In the genomic region with DNA sequence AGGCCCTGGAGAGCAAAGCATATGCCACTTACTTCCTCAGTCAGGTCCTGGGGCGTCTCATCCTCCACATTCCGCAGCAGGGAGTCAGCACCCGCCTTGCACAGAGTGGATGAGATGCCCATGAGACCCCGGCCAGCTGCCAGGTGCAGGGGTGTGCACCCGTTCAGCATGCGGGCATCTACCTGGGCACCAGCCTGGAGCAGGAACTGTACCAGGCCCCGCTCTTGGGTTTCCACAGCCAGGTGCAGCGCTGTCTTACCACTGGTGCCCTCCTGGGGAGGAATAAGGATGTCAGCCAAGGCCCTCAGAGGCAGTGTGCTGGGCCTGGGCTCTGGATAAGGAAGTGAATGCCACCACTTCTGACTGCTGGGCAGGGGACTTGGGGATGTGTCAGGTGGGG, we compare ENCODE assay signal across 18 cellular contexts. TPM values are rescaled to one million over a fixed set of nuclear protein-coding genes. Genes with fewer than 3 reads are reported as not detected.
DNase-seq lines count a peak whose midpoint lies in the region; ATAC-seq, FAIRE-seq and TF ChIP-seq lines count a peak whose summit lies in the region.
"Had no signal": no experiment of that assay in that cellular context is flagged by ENCODE, and none has a peak within 500 bp of the region (broad histone marks: within the 10 kb centered on the region; RNA-seq: fewer than 3 reads in every experiment).

No MANE protein-coding gene starts in this region.

- H3K27ac ChIP-seq in BLaER1 treated with 17β-estradiol and CSF1 and Interleukin-3, amounts not matched to agents 10 nM and 100 nM = 0 out of 22 replicates have a peak overlapping the region, but pooled peaks of 1 of the 11 experiments have one; percentile 9
- no peak overlapping the region for H3K27ac ChIP-seq in neuronal stem cell (replicated peaks; ENCODE audit: low read length)

- no peak overlapping the region for H2BK15ac ChIP-seq in neuronal stem cell (ENCODE audit: low read length)

- H2BK120ac ChIP-seq in neuronal stem cell (ENCODE audit: low read depth, low read length) = no peak overlapping the region

- ATAC-seq in activated B cell treated with CpG ODN at 0.5 μM for 24 hours (ENCODE audit: low read depth) (no peak), left ventricle myocardium superior (no peak)

- intact Hi-C loops in activated B cell treated with CpG ODN at 0.5 μM for 24 hours (cut with micrococcal nuclease) = loop anchor here (5.0 to 10.0 kb wide), 5 partner anchors 545 to 1695 kb away; a partner anchor contains a TSS
- intact Hi-C loops in left ventricle myocardium superior (cut with micrococcal nuclease) = loop anchor here (10.0 kb wide), 1 partner anchor 55 kb away; a partner anchor contains a TSS

- H2AFZ ChIP-seq in neuronal stem cell (ENCODE audit: low read length) = no peak overlapping the region

- H3K4ac ChIP-seq in neuronal stem cell (ENCODE audit: low read length) = no peak overlapping the region

- H3K4me1 Mint-ChIP-seq in activated B cell treated with CpG ODN at 0.5 μM for 24 hours (peaks cover 82% of the 10 kb centered on the region), progenitor cell of endocrine pancreas (ENCODE audit: low read depth) (peaks cover 34% of the 10 kb centered on the region)

- H4K91ac ChIP-seq in neuronal stem cell (ENCODE audit: low read depth, low read length, poor library complexity) = no peak overlapping the region

- H4K8ac ChIP-seq in neuronal stem cell (ENCODE audit: low read depth, low read length) = no peak overlapping the region

- H3K23ac ChIP-seq in neuronal stem cell (ENCODE audit: low read depth, low read length, poor library complexity) = peak overlapping the region; percentile 14

- no peak for DNase-seq in GM12891 (ENCODE audit: insufficient read length, low spot score)
- DNase-seq in activated B cell treated with CpG ODN at 0.5 μM for 24 hours = no peak
- no peak for DNase-seq in neuronal stem cell (ENCODE audit: low spot score)
- no peak for DNase-seq in left ventricle myocardium superior
- DNase-seq in progenitor cell of endocrine pancreas (ENCODE audit: low spot score, unreplicated experiment) = no peak
- no peak for DNase-seq in SW 1271 (lab: John Stamatoyannopoulos, UW)
- DNase-seq: ACHN, GF-D8, HCEC 1CT, KBM-7, NCI-H1092, NCI-H1694, NCI-H2107, NCI-H446 had no signal

- no peak overlapping the region; a peak in 1 of 20 replicates for H3K4me3 ChIP-seq in BLaER1 treated with 17β-estradiol and CSF1 and Interleukin-3, amounts not matched to agents 10 nM and 100 nM
- H3K4me3 ChIP-seq in neuronal stem cell (ENCODE audit: low read length in 2 of 2) = no peak overlapping the region

- H2BK5ac ChIP-seq in neuronal stem cell (ENCODE audit: low read length) = no peak overlapping the region

- CTCF ChIA-PET in activated B cell treated with CpG ODN at 0.5 μM for 24 hours (lab: Charles Lee) = no interaction called here

- H4K20me1 ChIP-seq in BLaER1 treated with 17β-estradiol and CSF1 and Interleukin-3, amounts not matched to agents 10 nM and 100 nM = peaks cover 32 to 86% (median 77%) of the 10 kb centered on the region in 11 experiments; a peak in 21 of 22 replicates

- H3K27me3 Mint-ChIP-seq in activated B cell treated with CpG ODN at 0.5 μM for 24 hours (no peaks in the 10 kb centered on the region), progenitor cell of endocrine pancreas (no peaks in the 10 kb centered on the region)

- H3K18ac ChIP-seq in neuronal stem cell (ENCODE audit: low read length) = no peak overlapping the region

- H3K36me3 ChIP-seq in BLaER1 treated with 17β-estradiol and CSF1 and Interleukin-3, amounts not matched to agents 10 nM and 100 nM = peaks cover 41 to 61% (median 51%) of the 10 kb centered on the region in 11 experiments
- H3K36me3 ChIP-seq in neuronal stem cell (replicated peaks in 1 of 2; ENCODE audit: control insufficient read depth in 2 of 2, insufficient read depth in 2 of 2, low read length in 2 of 2) = peaks cover 21 to 61% of the 10 kb centered on the region in 2 donors

- H3K9me3 Mint-ChIP-seq in activated B cell treated with CpG ODN at 0.5 μM for 24 hours (no peaks in the 10 kb centered on the region), progenitor cell of endocrine pancreas (ENCODE audit: low read depth) (no peaks in the 10 kb centered on the region)
- H3K9me3 Mint-ChIP-seq: CD8-positive, alpha-beta memory T cell had no signal

- no peak overlapping the region for H2AK5ac ChIP-seq in neuronal stem cell (ENCODE audit: low read depth, low read length)

- peaks cover 2% of the 10 kb centered on the region for H3K79me1 ChIP-seq in neuronal stem cell (ENCODE audit: low read depth, low read length)

- H3K27me3 ChIP-seq in BLaER1 treated with 17β-estradiol and CSF1 and Interleukin-3, amounts not matched to agents 10 nM and 100 nM = no peaks in the 10 kb centered on the region
- no peaks in the 10 kb centered on the region for H3K27me3 ChIP-seq in neuronal stem cell (ENCODE audit: control insufficient read depth in 3 of 3, insufficient read depth in 3 of 3, low read depth in 1 of 3, low read length in 3 of 3)

- WGBS in neuronal stem cell (ENCODE audit: extremely low coverage in 2 of 2, insufficient read length in 2 of 2, insufficient replicate concordance in 1 of 2), 2 donors = no CpG with 5 or more reads among the region's 8 CpGs

- peak overlapping the region in 7 of 11 experiments; percentile 0 to 100 (median 99); a peak in 7 of 22 replicates for H3K4me2 ChIP-seq in BLaER1 treated with 17β-estradiol and CSF1 and Interleukin-3, amounts not matched to agents 10 nM and 100 nM
- H3K4me2 ChIP-seq in neuronal stem cell (ENCODE audit: insufficient read depth, low read length, poor library complexity, severe bottlenecking) = no peak overlapping the region

- POLR2A ChIA-PET in activated B cell treated with CpG ODN at 0.5 μM for 24 hours (lab: Charles Lee) = interaction anchor here (13.7 kb wide), 1 partner anchor 15 kb away, joined by 549 read pairs; a partner anchor contains a TSS

- no peak for FAIRE-seq in GM12891 (lab: Jason Lieb, UNC)
- FAIRE-seq: HTR-8/SVneo had no signal

- no peaks in the 10 kb centered on the region for H3K9me3 ChIP-seq in BLaER1 treated with 17β-estradiol and CSF1 and Interleukin-3, amounts not matched to agents 10 nM and 100 nM (replicated peaks in 1 of 11)
- no peaks in the 10 kb centered on the region for H3K9me3 ChIP-seq in neuronal stem cell (replicated peaks in 1 of 2; ENCODE audit: control insufficient read depth in 2 of 2, insufficient read depth in 1 of 2, low read depth in 1 of 2, low read length in 2 of 2)

- H3K4me3 Mint-ChIP-seq in activated B cell treated with CpG ODN at 0.5 μM for 24 hours (peak overlapping the region; percentile 100), progenitor cell of endocrine pancreas (ENCODE audit: low read depth) (no peak overlapping the region)

- no peak for TF ChIP-seq POLR2A in GM12891 (IDR thresholded peaks at IDR 0.05; ENCODE audit: low read depth, low read length)

- H3K36me3 Mint-ChIP-seq in activated B cell treated with CpG ODN at 0.5 μM for 24 hours (ENCODE audit: low read depth) (peaks cover 90% of the 10 kb centered on the region), progenitor cell of endocrine pancreas (ENCODE audit: insufficient read depth) (peaks cover 8% of the 10 kb centered on the region)

- H3K27ac Mint-ChIP-seq in activated B cell treated with CpG ODN at 0.5 μM for 24 hours = peak overlapping the region; percentile 99
- H3K27ac Mint-ChIP-seq in progenitor cell of endocrine pancreas = no peak overlapping the region

- peak overlapping the region in 4 of 11 experiments; percentile 9 to 91 (median 12); a peak in 2 of 22 replicates for H3K9ac ChIP-seq in BLaER1 treated with 17β-estradiol and CSF1 and Interleukin-3, amounts not matched to agents 10 nM and 100 nM
- no peak overlapping the region for H3K9ac ChIP-seq in neuronal stem cell (ENCODE audit: low read depth, low read length, poor library complexity)

- no peak overlapping the region for H2BK12ac ChIP-seq in neuronal stem cell (ENCODE audit: low read length)

- no peak overlapping the region for H3K14ac ChIP-seq in neuronal stem cell (ENCODE audit: low read length)

- peaks cover 71 to 79% (median 76%) of the 10 kb centered on the region in 10 experiments for H3K4me1 ChIP-seq in BLaER1 treated with 17β-estradiol and CSF1 and Interleukin-3, amounts not matched to agents 10 nM and 100 nM
- H3K4me1 ChIP-seq in neuronal stem cell (ENCODE audit: control insufficient read depth in 2 of 2, insufficient read depth in 1 of 2, low read depth in 1 of 2, low read length in 2 of 2) = peaks cover 30% of the 10 kb centered on the region in 2 donors

- TF ChIP-seq CTCF in activated B cell treated with CpG ODN at 0.5 μM for 24 hours (IDR thresholded peaks at IDR 0.05) (no peak), progenitor cell of endocrine pancreas (IDR thresholded peaks at IDR 0.05; ENCODE audit: unreplicated experiment) (no peak)

TF ChIP-seq in GM12891, 5 proteins besides CTCF, POLR2A, EP300 and RAD21 (continues in another document):
- TF ChIP-seq POLR2AphosphoS5 (IDR thresholded peaks at IDR 0.05; ENCODE audit: low read depth, low read length) = no peak

RNA-seq across cellular contexts. Expression of a gene that starts 2.7 kb away (rescaled TPM):
- polyA plus RNA-seq in GM12891 (2012; ENCODE audit: low read depth, missing spikeins) = 30.1 TPM
- total RNA-seq in activated B cell treated with CpG ODN at 0.5 μM for 24 hours = 27.0 and 29.1 TPM in 2 replicates
- polyA plus RNA-seq in neuronal stem cell (2013, experiment 1 of 2) = 42.4 TPM
- 41.6 TPM for polyA plus RNA-seq in neuronal stem cell (2013, experiment 2 of 2)
- 20.0 TPM for total RNA-seq in left ventricle myocardium superior
- 45.9 and 50.3 TPM in 2 replicates for total RNA-seq in progenitor cell of endocrine pancreas

RNA-seq across cellular contexts. Expression of a gene that starts 5.3 kb away (rescaled TPM):
- 47.8 TPM for polyA plus RNA-seq in GM12891 (2012; ENCODE audit: low read depth, missing spikeins)
- total RNA-seq in activated B cell treated with CpG ODN at 0.5 μM for 24 hours (94.7 and 99.2 TPM in 2 replicates), left ventricle myocardium superior (3.1 TPM), progenitor cell of endocrine pancreas (7.1 TPM in 2 replicates)
- polyA plus RNA-seq in neuronal stem cell (2013, experiment 1 of 2) = 9.5 TPM
- polyA plus RNA-seq in neuronal stem cell (2013, experiment 2 of 2) = 9.0 TPM

RNA-seq across cellular contexts. Expression of a gene that starts 10.2 kb away (rescaled TPM):
- 0.26 TPM for polyA plus RNA-seq in GM12891 (2012; ENCODE audit: low read depth, missing spikeins)
- total RNA-seq in activated B cell treated with CpG ODN at 0.5 μM for 24 hours = 0.10 TPM in 1 of 2 replicates, not detected in the other
- 3.9 TPM for polyA plus RNA-seq in neuronal stem cell (2013, experiment 1 of 2)
- 3.6 TPM for polyA plus RNA-seq in neuronal stem cell (2013, experiment 2 of 2)
- total RNA-seq in left ventricle myocardium superior = not detected
- total RNA-seq in progenitor cell of endocrine pancreas = 3.5 and 4.7 TPM in 2 replicates
- total RNA-seq: CD8-positive, alpha-beta memory T cell; MCF 10A had no signal
- polyA plus RNA-seq: CD8-positive, alpha-beta memory T cell had no signal

RNA-seq across cellular contexts. Expression of a gene that starts 13.1 kb away (rescaled TPM):
- polyA plus RNA-seq in GM12891 (2012; ENCODE audit: low read depth, missing spikeins) = 869 TPM
- total RNA-seq in activated B cell treated with CpG ODN at 0.5 μM for 24 hours = 1,222 and 1,311 TPM in 2 replicates
- polyA plus RNA-seq in neuronal stem cell (2013, experiment 1 of 2) = 1,143 TPM
- 1,131 TPM for polyA plus RNA-seq in neuronal stem cell (2013, experiment 2 of 2)
- 873 TPM for total RNA-seq in left ventricle myocardium superior
- total RNA-seq in progenitor cell of endocrine pancreas = 1,214 and 1,216 TPM in 2 replicates

RNA-seq across cellular contexts. Expression of a gene that starts 36.6 kb away (rescaled TPM):
- polyA plus RNA-seq in GM12891 (2012; ENCODE audit: low read depth, missing spikeins) = 37.6 TPM
- total RNA-seq in activated B cell treated with CpG ODN at 0.5 μM for 24 hours (15.0 and 17.3 TPM in 2 replicates), left ventricle myocardium superior (217 TPM), progenitor cell of endocrine pancreas (24.1 and 26.2 TPM in 2 replicates)
- 101 TPM for polyA plus RNA-seq in neuronal stem cell (2013, experiment 1 of 2)
- polyA plus RNA-seq in neuronal stem cell (2013, experiment 2 of 2) = 102 TPM

Comparison
In these comparisons a context has a peak if more than half of its experiments do, and no peak if none do; other contexts are left out.
1. RNA of a gene that starts 5.3 kb away (total RNA-seq): 94.7 to 99.2 TPM in activated B cell treated with CpG ODN at 0.5 μM for 24 hours; 7.1 TPM in progenitor cell of endocrine pancreas and 3.1 TPM in left ventricle myocardium superior (single experiment); every median in the first group is over 10 times any median in the second.